ENCODE assay signal across 8 cellular contexts in genomic region chr2:89584868-89585557, GRCh38.
DNase-seq lines count a peak whose midpoint lies in the region; ATAC-seq, FAIRE-seq and TF ChIP-seq lines count a peak whose summit lies in the region.
"Not testable (repeated sequence)": the region's sequence is repeated elsewhere in the genome, so short reads cannot be mapped to it uniquely, and the experiment has no call there.

No MANE protein-coding gene starts in this region.

- H2BK120ac ChIP-seq in IMR-90 (ENCODE audit: low read depth, low read length), result not testable (repeated sequence)

- not testable (repeated sequence) for H3K23ac ChIP-seq in IMR-90 (ENCODE audit: low read depth, low read length)

- WGBS in IMR-90 (ENCODE audit: extremely low coverage in 2 of 2, insufficient read length in 1 of 2), 2 experiments, result no CpG with 5 or more reads among the region's 21 CpGs
- 0 to 35% (median 7%) methylated on average over 1 to 6 of the region's 21 CpGs for WGBS in stomach, 5 donors

- dilution Hi-C loops in IMR-90 (cut with HindIII; ENCODE audit: low sequenced_read_pairs, unreplicated experiment); keratinocyte (cut with MboI; ENCODE audit: extremely low pct_ligation_motif_present, low sequenced_read_pairs): not testable (repeated sequence)

- intact Hi-C loops in IMR-90 (cut with micrococcal nuclease); stomach (cut with DNase I; ENCODE audit: low total_unique reads): not testable (repeated sequence)

- peak overlapping the region; percentile 49; the same call in 1 of the 2 replicates for H3K27ac ChIP-seq in IMR-90 (ENCODE audit: insufficient read depth, low read length)
- not testable (repeated sequence) for H3K27ac ChIP-seq in keratinocyte (ENCODE audit: control insufficient read depth, insufficient read depth, low read length); osteoblast (ENCODE audit: low read depth, low read length)
- peak overlapping the region in 3 of 5 donors; percentile 29 to 54 (median 34) for H3K27ac ChIP-seq in stomach

- not testable (repeated sequence) for FAIRE-seq in keratinocyte (lab: Jason Lieb, UNC)

- H3K4ac ChIP-seq in IMR-90 (ENCODE audit: low read depth, low read length), result not testable (repeated sequence)

- peak overlapping the region; percentile 44 for H3K4me3 ChIP-seq in BE2C (ENCODE audit: low read depth, low read length)
- H3K4me3 ChIP-seq in IMR-90 (ENCODE audit: insufficient read depth, low read depth, low read length), result peak overlapping the region; percentile 67
- peak overlapping the region; percentile 78 for H3K4me3 ChIP-seq in adipocyte (ENCODE audit: low read length)
- H3K4me3 ChIP-seq in epithelial cell of proximal tubule (ENCODE audit: low read depth, low read length), result peak overlapping the region; percentile 56
- peak overlapping the region in 1 of 3 experiments; percentile 38 for H3K4me3 ChIP-seq in keratinocyte (ENCODE audit: control insufficient read depth in 2 of 3, extremely low read depth in 1 of 3, insufficient read depth in 2 of 3, low read depth in 1 of 3, low read length in 3 of 3)
- H3K4me3 ChIP-seq in osteoblast (ENCODE audit: insufficient read depth, low read length), result peak overlapping the region; percentile 64
- peak overlapping the region; percentile 13 to 47 (median 44) for H3K4me3 ChIP-seq in stomach

- not testable (repeated sequence) for H3K79me2 ChIP-seq in keratinocyte (ENCODE audit: control insufficient read depth, insufficient read depth, low read length); osteoblast (ENCODE audit: insufficient read depth, low read length)

- not testable (repeated sequence) for H3K14ac ChIP-seq in IMR-90 (replicated peaks; ENCODE audit: low read depth, low read length)

- H3K4me2 ChIP-seq in IMR-90 (ENCODE audit: low read depth, low read length); keratinocyte (ENCODE audit: control insufficient read depth, extremely low read depth, insufficient read depth, low read depth, low read length); osteoblast (ENCODE audit: insufficient read depth, low read length): not testable (repeated sequence)

- H2BK5ac ChIP-seq in IMR-90 (ENCODE audit: low read depth, low read length, poor library complexity, severe bottlenecking), result not testable (repeated sequence)

- H2BK15ac ChIP-seq in IMR-90 (ENCODE audit: low read depth, low read length), result not testable (repeated sequence)

- not testable (repeated sequence) for H4K91ac ChIP-seq in IMR-90 (ENCODE audit: insufficient read depth, low read depth, low read length)

- in situ Hi-C loops in IMR-90 (cut with MboI; ENCODE audit: low sequenced_read_pairs), result not testable (repeated sequence)

- H3K9me1 ChIP-seq in IMR-90 (ENCODE audit: insufficient read depth, low read length); keratinocyte (ENCODE audit: control insufficient read depth, extremely low read depth, insufficient read depth, low read length): not testable (repeated sequence)

- not testable (repeated sequence) for H3K27ac Mint-ChIP-seq in T-helper 17 cell

- CTCF ChIA-PET in IMR-90 (lab: Yijun Ruan, JAX), result not testable (repeated sequence)

- not testable (repeated sequence) for TF ChIP-seq CTCF in BE2C (IDR thresholded peaks at IDR 0.05; ENCODE audit: low read depth, low read length); IMR-90 (conservative IDR thresholded peaks at IDR 0.05; ENCODE audit: low read depth, low read length); epithelial cell of proximal tubule (conservative IDR thresholded peaks at IDR 0.05; ENCODE audit: low read depth, low read length); keratinocyte (optimal IDR thresholded peaks at IDR 0.05 in 1 of 3, IDR thresholded peaks at IDR 0.05 in 1 of 3, conservative IDR thresholded peaks at IDR 0.05 in 1 of 3; ENCODE audit: extremely low read depth in 1 of 3, insufficient read depth in 2 of 3, low read length in 3 of 3); osteoblast (IDR thresholded peaks at IDR 0.05; ENCODE audit: extremely low read depth, low read depth, low read length); stomach (IDR thresholded peaks at IDR 0.05)

- ATAC-seq in IMR-90 (ENCODE audit: low read depth); T-helper 17 cell: not testable (repeated sequence)

- H3K9ac ChIP-seq in IMR-90 (ENCODE audit: low read depth, low read length) (peak overlapping the region; percentile 70), adipocyte (ENCODE audit: low read length) (peak overlapping the region; percentile 78), keratinocyte (ENCODE audit: control insufficient read depth, extremely low read depth, insufficient read depth, low read length) (peak overlapping the region; percentile 33)

- H4K20me1 ChIP-seq in IMR-90 (ENCODE audit: insufficient read depth, low read length); keratinocyte (ENCODE audit: control insufficient read depth, extremely low read depth, insufficient read depth, low read length); osteoblast (ENCODE audit: insufficient read depth, low read length): not testable (repeated sequence)

- not testable (repeated sequence) for TF ChIP-seq POLR2A in IMR-90 (IDR thresholded peaks at IDR 0.05; ENCODE audit: low read depth, low read length); stomach (IDR thresholded peaks at IDR 0.05)

- not testable (repeated sequence) for DNase-seq in BE2C; IMR-90; T-helper 17 cell; adipocyte (ENCODE audit: low read depth); epithelial cell of proximal tubule (ENCODE audit: low read depth); keratinocyte (ENCODE audit: low read depth, low spot score); osteoblast (ENCODE audit: insufficient read length, low spot score, missing footprints); stomach

- H3K79me1 ChIP-seq in IMR-90 (ENCODE audit: low read depth in 1 of 2, low read length in 2 of 2), result not testable (repeated sequence)

- H4K8ac ChIP-seq in IMR-90 (ENCODE audit: low read depth in 2 of 2, low read length in 2 of 2), result not testable (repeated sequence)

- TF ChIP-seq EP300 in stomach (IDR thresholded peaks at IDR 0.05), result not testable (repeated sequence)

- not testable (repeated sequence) for H3K9me3 ChIP-seq in BE2C; IMR-90 (ENCODE audit: control insufficient read depth, insufficient read depth, low read length); T-helper 17 cell (ENCODE audit: control insufficient read depth, low read length, poor library complexity, severe bottlenecking); adipocyte (ENCODE audit: control insufficient read depth, low read length); keratinocyte (ENCODE audit: control insufficient read depth, low read depth, low read length); osteoblast (ENCODE audit: low read depth, low read length); stomach

- BruUV-seq in IMR-90 (replicated peaks; lab: Mats Ljungman, UMichigan), result not testable (repeated sequence)

- not testable (repeated sequence) for H4K5ac ChIP-seq in IMR-90 (ENCODE audit: low read depth, low read length)

- H2AK9ac ChIP-seq in IMR-90 (replicated peaks; ENCODE audit: low read depth, low read length, poor library complexity), result not testable (repeated sequence)

- H3K18ac ChIP-seq in IMR-90 (ENCODE audit: low read depth, low read length), result not testable (repeated sequence)

- not testable (repeated sequence) for H3K4me1 Mint-ChIP-seq in T-helper 17 cell

- TF ChIP-seq RAD21 in IMR-90 (IDR thresholded peaks at IDR 0.05; ENCODE audit: low read length), result not testable (repeated sequence)

- H3K27me3 Mint-ChIP-seq in T-helper 17 cell, result not testable (repeated sequence)

- H3K56ac ChIP-seq in IMR-90 (ENCODE audit: extremely low read depth, insufficient read depth, low read length), result not testable (repeated sequence)

- POLR2A ChIA-PET in IMR-90 (lab: Charles Lee; ENCODE audit: unreplicated experiment), result not testable (repeated sequence)

- H2AK5ac ChIP-seq in IMR-90 (ENCODE audit: low read depth, low read length), result not testable (repeated sequence)

- H3K36me3 Mint-ChIP-seq in T-helper 17 cell (ENCODE audit: low read depth), result not testable (repeated sequence)

- H2BK20ac ChIP-seq in IMR-90 (ENCODE audit: low read depth, low read length), result not testable (repeated sequence)

- H2AFZ ChIP-seq in IMR-90 (replicated peaks; ENCODE audit: low read length, poor library complexity); keratinocyte (ENCODE audit: control insufficient read depth, low read length); osteoblast (ENCODE audit: low read length): not testable (repeated sequence)

- peak overlapping the region; percentile 70 for H3K4me3 Mint-ChIP-seq in T-helper 17 cell

- not testable (repeated sequence) for H3K36me3 ChIP-seq in BE2C; IMR-90 (ENCODE audit: control insufficient read depth, insufficient read depth, low read length); adipocyte (ENCODE audit: control insufficient read depth, insufficient read depth, low read length, severe bottlenecking); keratinocyte (ENCODE audit: control insufficient read depth in 2 of 2, extremely low read depth in 1 of 2, insufficient read depth in 2 of 2, low read length in 2 of 2); osteoblast (ENCODE audit: insufficient read depth, low read length); stomach

- not testable (repeated sequence) for H3K4me1 ChIP-seq in BE2C; IMR-90 (ENCODE audit: control insufficient read depth, insufficient read depth, low read length); adipocyte (ENCODE audit: control insufficient read depth, insufficient read depth, low read length); keratinocyte (ENCODE audit: control insufficient read depth, extremely low read depth, insufficient read depth, low read length); osteoblast (ENCODE audit: insufficient read depth, low read length); stomach

- H3K27me3 ChIP-seq in BE2C; IMR-90 (ENCODE audit: control insufficient read depth, insufficient read depth, low read length); adipocyte (replicated peaks; ENCODE audit: control insufficient read depth, insufficient read depth, low read length); keratinocyte (ENCODE audit: control insufficient read depth, extremely low read depth, insufficient read depth, low read length); osteoblast (ENCODE audit: insufficient read depth, low read length); stomach: not testable (repeated sequence)
